In the genomic region with DNA sequence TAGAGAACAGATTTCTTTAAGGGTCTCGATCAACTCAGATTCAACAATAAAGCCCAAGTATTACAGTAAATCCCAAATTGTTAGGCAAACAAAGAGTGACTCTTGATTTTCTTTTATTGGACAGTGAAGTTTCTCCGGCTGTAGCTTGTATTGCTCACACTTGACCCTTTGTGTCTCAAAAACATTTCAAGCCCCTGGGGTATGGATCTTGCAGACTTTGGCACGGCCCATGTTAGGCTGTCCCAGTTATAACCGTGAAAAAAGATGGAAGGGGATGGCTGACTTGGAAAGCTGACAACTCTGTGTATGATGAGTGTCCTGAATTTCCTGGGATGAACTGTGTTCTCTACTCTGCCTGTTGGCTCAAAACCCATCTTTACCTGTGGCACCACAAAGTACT, we compare ENCODE assay signal across 28 cellular contexts.
"Had no signal": no experiment of that assay in that cellular context is flagged by ENCODE, and none has a peak within 500 bp of the region (broad histone marks: within the 10 kb centered on the region; RNA-seq: fewer than 3 reads in every experiment).

No MANE protein-coding gene starts in this region.

- H3K27me3 ChIP-seq: neutrophil, ovary, right lobe of liver, spleen, tibial artery, transverse colon, upper lobe of right lung, uterus had no signal

- H3K4me1 ChIP-seq: parathyroid adenoma, psoas muscle, right lobe of liver, spleen, tibial artery, transverse colon, upper lobe of right lung, uterus had no signal

- DNase-seq: naive B cell; naive thymus-derived CD8-positive, alpha-beta T cell; nephron progenitor cell; nucleus accumbens; ovary; posterior cingulate gyrus; psoas muscle; right cardiac atrium; right lobe of liver; spleen; stimulated activated CD4-positive, alpha-beta T cell treated with anti-CD3 and anti-CD28 coated beads, Interleukin-12 subunit alpha, Interleukin-12 subunit beta, amount 100 ng/mL, for 4 hours; stimulated activated CD4-positive, alpha-beta T cell treated with anti-CD3 and anti-CD28 coated beads, Interleukin-1b, Interleukin-23, amount 100 ng/mL, for 48 hours; stimulated activated CD4-positive, alpha-beta T cell treated with anti-CD3 and anti-CD28 coated beads, Interleukin-4, amount 100 ng/mL, for 1 hour; stimulated activated CD4-positive, alpha-beta T cell treated with anti-CD3 and anti-CD28 coated beads, Interleukin-4, amount 100 ng/mL, for 4 hours; stimulated activated CD8-positive, alpha-beta memory T cell treated with anti-CD3 and anti-CD28 coated beads, Interleukin-4, amount 100 ng/mL, for 48 hours; stimulated activated naive CD4-positive, alpha-beta T cell; stimulated activated naive CD8-positive, alpha-beta T cell treated with anti-CD3 and anti-CD28 coated beads, Interleukin-15, amount 100 ng/mL, for 72 hours; stimulated activated naive CD8-positive, alpha-beta T cell treated with anti-CD3 and anti-CD28 coated beads, Interleukin-15, Interleukin-2, amounts not matched to agents 100 U/mL and 50 U/mL, for 24 hours; tibial artery; transverse colon; upper lobe of right lung; uterus had no signal

- H3K9me3 ChIP-seq: neutrophil, ovary, psoas muscle, right lobe of liver, spleen, tibial artery, transverse colon, upper lobe of right lung, uterus had no signal

- H3K36me3 ChIP-seq: neutrophil, ovary, right lobe of liver, spleen, tibial artery, transverse colon, upper lobe of right lung, uterus had no signal

- H3K4me3 ChIP-seq: ovary, psoas muscle, right lobe of liver, skin epidermis, smooth muscle cell, spleen, tibial artery, transverse colon, upper lobe of right lung, uterus had no signal

- ATAC-seq: naive thymus-derived CD8-positive, alpha-beta T cell; natural killer cell treated with Interleukin-12 subunit alpha and Interleukin-12 subunit beta and Interleukin-15 and Interleukin-18, amount 100 ng/mL, for 72 hours; psoas muscle; right cardiac atrium; right lobe of liver; stimulated activated memory B cell treated with anti-CD40 and anti-IgM and Interleukin-4, amounts not matched to agents 10 μg/mL and 1 μg/mL and 100 μg/mL, for 72 hours; stimulated activated naive CD8-positive, alpha-beta T cell treated with anti-CD3 and anti-CD28 coated beads, Interleukin-15, amount 100 ng/mL, for 72 hours; stimulated activated naive CD8-positive, alpha-beta T cell treated with anti-CD3 and anti-CD28 coated beads, Interleukin-15, Interleukin-2, amounts not matched to agents 100 U/mL and 50 U/mL, for 24 hours; upper lobe of right lung had no signal

- H3K27ac ChIP-seq: neutrophil, ovary, parathyroid adenoma, psoas muscle, right lobe of liver, skin epidermis, spleen, tibial artery, transverse colon, upper lobe of right lung, uterus had no signal
